In the genomic region with DNA sequence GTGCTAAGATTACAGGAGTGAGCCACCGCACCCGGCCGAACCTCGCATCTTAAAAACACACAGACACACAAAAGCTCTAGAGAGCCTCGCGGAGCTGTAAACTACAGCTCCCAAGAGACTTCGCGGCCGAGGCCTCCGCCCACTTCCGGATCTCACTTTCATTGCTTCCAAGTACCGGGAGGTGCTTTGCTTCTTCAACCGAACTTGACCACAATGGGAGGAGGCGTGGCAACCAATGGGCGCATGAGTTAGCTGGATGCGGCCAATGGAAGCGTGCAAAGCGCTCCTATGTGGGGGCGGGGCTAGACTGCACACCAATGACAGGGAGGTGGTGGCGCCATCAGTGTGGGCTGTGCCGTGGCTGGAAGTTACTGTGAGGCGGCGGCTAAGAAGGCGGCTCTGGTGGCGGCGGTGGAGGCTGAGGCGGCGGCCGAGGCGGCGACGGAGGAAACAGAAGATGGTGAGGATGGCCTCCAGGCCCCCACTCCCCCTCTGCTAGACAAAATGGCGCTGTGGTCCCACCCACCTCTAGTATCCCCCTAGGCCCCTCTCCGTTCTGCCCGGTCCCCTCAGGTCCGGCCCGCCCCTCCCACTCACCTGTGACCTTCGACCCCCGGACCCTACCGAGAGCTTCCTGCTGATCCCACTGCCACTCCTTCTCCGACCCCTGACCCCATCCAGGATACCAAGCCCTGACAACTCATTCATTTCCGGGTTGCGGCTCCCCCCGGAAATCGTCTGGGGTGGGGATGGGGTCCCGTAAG, we compare ENCODE assay signal across 1 cellular context.
TF ChIP-seq lines count a peak whose summit lies in the region.

A gene (plus strand): TSS at position 366 of the 764 bp plus-strand sequence. CDS start 92 bp downstream, at position 458.

TF ChIP-seq in GM12878, 131 proteins besides CTCF, POLR2A, EP300 and RAD21 (continued from another document and continues in another):
- TF ChIP-seq, protein P1, sequence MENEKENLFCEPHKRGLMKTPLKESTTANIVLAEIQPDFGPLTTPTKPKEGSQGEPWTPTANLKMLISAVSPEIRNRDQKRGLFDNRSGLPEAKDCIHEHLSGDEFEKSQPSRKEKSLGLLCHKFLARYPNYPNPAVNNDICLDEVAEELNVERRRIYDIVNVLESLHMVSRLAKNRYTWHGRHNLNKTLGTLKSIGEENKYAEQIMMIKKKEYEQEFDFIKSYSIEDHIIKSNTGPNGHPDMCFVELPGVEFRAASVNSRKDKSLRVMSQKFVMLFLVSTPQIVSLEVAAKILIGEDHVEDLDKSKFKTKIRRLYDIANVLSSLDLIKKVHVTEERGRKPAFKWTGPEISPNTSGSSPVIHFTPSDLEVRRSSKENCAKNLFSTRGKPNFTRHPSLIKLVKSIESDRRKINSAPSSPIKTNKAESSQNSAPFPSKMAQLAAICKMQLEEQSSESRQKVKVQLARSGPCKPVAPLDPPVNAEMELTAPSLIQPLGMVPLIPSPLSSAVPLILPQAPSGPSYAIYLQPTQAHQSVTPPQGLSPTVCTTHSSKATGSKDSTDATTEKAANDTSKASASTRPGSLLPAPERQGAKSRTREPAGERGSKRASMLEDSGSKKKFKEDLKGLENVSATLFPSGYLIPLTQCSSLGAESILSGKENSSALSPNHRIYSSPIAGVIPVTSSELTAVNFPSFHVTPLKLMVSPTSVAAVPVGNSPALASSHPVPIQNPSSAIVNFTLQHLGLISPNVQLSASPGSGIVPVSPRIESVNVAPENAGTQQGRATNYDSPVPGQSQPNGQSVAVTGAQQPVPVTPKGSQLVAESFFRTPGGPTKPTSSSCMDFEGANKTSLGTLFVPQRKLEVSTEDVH (IDR thresholded peaks at IDR 0.05; ENCODE audit: low read depth, partially characterized antibody), result no peak
- TF ChIP-seq RB1 (IDR thresholded peaks at IDR 0.05; ENCODE audit: borderline replicate concordance) (peak; percentile 62; the same call in 1 of the 2 replicates), EGR1 (IDR thresholded peaks at IDR 0.05; ENCODE audit: borderline replicate concordance in 1 of 2, low read depth in 2 of 2, low read length in 2 of 2) (peak in 1 of 2 experiments; percentile 59; a peak in 2 of 3 replicates), TAF1 (IDR thresholded peaks at IDR 0.05; ENCODE audit: borderline replicate concordance, low read depth, low read length) (peak; percentile 84), HDAC6 (IDR thresholded peaks at IDR 0.05; ENCODE audit: unreplicated experiment) (no peak), NFIC (IDR thresholded peaks at IDR 0.05; ENCODE audit: low read depth, low read length) (no peak), YY1 (IDR thresholded peaks at IDR 0.05; ENCODE audit: low read depth, low read length) (peak; percentile 89), TCF7 (IDR thresholded peaks at IDR 0.05; ENCODE audit: borderline replicate concordance) (no peak), IRF4 (IDR thresholded peaks at IDR 0.05; ENCODE audit: low read depth, low read length) (peak; percentile 64; the same call in 1 of the 2 replicates), RELA (IDR thresholded peaks at IDR 0.05; ENCODE audit: borderline replicate concordance, partially characterized antibody) (peak; percentile 59), RBBP5 (conservative IDR thresholded peaks at IDR 0.05) (no peak), BHLHE40 (IDR thresholded peaks at IDR 0.05; ENCODE audit: borderline replicate concordance in 1 of 2, low read depth in 2 of 2, low read length in 1 of 2) (peak in 1 of 2 experiments; percentile 31; a peak in 1 of 4 replicates), NBN (IDR thresholded peaks at IDR 0.05) (0 out of 2 replicates have a peak, but pooled peaks have one; percentile 34), FOS (IDR thresholded peaks at IDR 0.05; ENCODE audit: borderline replicate concordance, extremely low read depth, insufficient read length) (peak; percentile 95), FOXM1 (IDR thresholded peaks at IDR 0.05; ENCODE audit: low read depth, low read length) (no peak), NR2C2 (IDR thresholded peaks at IDR 0.05; ENCODE audit: borderline replicate concordance, control insufficient read depth, insufficient read length, low read depth) (peak; percentile 69), ZSCAN29 (IDR thresholded peaks at IDR 0.05) (no peak), SPI1 (IDR thresholded peaks at IDR 0.05; ENCODE audit: borderline replicate concordance, insufficient read depth, low read depth, low read length) (peak; percentile 40; the same call in 1 of the 2 replicates), POU2F2 (IDR thresholded peaks at IDR 0.05; ENCODE audit: borderline replicate concordance, low read depth, low read length) (peak; percentile 50; the same call in 1 of the 3 replicates), ZNF207 (IDR thresholded peaks at IDR 0.05; ENCODE audit: borderline replicate concordance) (peak; percentile 57; the same call in 1 of the 2 replicates), EED (IDR thresholded peaks at IDR 0.05; ENCODE audit: low read depth) (no peak), PML (IDR thresholded peaks at IDR 0.05; ENCODE audit: low read length) (no peak), HCFC1 (IDR thresholded peaks at IDR 0.05; ENCODE audit: low read length) (peak; percentile 91), NR2C1 (IDR thresholded peaks at IDR 0.05) (peak; percentile 95), SMAD5 (IDR thresholded peaks at IDR 0.05; ENCODE audit: low read depth) (no peak), ZNF217 (IDR thresholded peaks at IDR 0.05) (no peak), SMC3 (IDR thresholded peaks at IDR 0.05; ENCODE audit: borderline replicate concordance, low read length) (peak; percentile 10; the same call in 1 of the 2 replicates), RAD51 (IDR thresholded peaks at IDR 0.05) (no peak)
- TF ChIP-seq, protein P2, sequence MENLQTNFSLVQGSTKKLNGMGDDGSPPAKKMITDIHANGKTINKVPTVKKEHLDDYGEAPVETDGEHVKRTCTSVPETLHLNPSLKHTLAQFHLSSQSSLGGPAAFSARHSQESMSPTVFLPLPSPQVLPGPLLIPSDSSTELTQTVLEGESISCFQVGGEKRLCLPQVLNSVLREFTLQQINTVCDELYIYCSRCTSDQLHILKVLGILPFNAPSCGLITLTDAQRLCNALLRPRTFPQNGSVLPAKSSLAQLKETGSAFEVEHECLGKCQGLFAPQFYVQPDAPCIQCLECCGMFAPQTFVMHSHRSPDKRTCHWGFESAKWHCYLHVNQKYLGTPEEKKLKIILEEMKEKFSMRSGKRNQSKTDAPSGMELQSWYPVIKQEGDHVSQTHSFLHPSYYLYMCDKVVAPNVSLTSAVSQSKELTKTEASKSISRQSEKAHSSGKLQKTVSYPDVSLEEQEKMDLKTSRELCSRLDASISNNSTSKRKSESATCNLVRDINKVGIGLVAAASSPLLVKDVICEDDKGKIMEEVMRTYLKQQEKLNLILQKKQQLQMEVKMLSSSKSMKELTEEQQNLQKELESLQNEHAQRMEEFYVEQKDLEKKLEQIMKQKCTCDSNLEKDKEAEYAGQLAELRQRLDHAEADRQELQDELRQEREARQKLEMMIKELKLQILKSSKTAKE (IDR thresholded peaks at IDR 0.05; ENCODE audit: low read depth, poor library complexity, severe bottlenecking), result peak; percentile 52
- TF ChIP-seq, protein P3, sequence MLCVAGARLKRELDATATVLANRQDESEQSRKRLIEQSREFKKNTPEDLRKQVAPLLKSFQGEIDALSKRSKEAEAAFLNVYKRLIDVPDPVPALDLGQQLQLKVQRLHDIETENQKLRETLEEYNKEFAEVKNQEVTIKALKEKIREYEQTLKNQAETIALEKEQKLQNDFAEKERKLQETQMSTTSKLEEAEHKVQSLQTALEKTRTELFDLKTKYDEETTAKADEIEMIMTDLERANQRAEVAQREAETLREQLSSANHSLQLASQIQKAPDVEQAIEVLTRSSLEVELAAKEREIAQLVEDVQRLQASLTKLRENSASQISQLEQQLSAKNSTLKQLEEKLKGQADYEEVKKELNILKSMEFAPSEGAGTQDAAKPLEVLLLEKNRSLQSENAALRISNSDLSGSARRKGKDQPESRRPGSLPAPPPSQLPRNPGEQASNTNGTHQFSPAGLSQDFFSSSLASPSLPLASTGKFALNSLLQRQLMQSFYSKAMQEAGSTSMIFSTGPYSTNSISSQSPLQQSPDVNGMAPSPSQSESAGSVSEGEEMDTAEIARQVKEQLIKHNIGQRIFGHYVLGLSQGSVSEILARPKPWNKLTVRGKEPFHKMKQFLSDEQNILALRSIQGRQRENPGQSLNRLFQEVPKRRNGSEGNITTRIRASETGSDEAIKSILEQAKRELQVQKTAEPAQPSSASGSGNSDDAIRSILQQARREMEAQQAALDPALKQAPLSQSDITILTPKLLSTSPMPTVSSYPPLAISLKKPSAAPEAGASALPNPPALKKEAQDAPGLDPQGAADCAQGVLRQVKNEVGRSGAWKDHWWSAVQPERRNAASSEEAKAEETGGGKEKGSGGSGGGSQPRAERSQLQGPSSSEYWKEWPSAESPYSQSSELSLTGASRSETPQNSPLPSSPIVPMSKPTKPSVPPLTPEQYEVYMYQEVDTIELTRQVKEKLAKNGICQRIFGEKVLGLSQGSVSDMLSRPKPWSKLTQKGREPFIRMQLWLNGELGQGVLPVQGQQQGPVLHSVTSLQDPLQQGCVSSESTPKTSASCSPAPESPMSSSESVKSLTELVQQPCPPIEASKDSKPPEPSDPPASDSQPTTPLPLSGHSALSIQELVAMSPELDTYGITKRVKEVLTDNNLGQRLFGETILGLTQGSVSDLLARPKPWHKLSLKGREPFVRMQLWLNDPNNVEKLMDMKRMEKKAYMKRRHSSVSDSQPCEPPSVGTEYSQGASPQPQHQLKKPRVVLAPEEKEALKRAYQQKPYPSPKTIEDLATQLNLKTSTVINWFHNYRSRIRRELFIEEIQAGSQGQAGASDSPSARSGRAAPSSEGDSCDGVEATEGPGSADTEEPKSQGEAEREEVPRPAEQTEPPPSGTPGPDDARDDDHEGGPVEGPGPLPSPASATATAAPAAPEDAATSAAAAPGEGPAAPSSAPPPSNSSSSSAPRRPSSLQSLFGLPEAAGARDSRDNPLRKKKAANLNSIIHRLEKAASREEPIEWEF (IDR thresholded peaks at IDR 0.05; ENCODE audit: insufficient replicate concordance, low read depth, low read length), result no peak
- TF ChIP-seq, protein P4, sequence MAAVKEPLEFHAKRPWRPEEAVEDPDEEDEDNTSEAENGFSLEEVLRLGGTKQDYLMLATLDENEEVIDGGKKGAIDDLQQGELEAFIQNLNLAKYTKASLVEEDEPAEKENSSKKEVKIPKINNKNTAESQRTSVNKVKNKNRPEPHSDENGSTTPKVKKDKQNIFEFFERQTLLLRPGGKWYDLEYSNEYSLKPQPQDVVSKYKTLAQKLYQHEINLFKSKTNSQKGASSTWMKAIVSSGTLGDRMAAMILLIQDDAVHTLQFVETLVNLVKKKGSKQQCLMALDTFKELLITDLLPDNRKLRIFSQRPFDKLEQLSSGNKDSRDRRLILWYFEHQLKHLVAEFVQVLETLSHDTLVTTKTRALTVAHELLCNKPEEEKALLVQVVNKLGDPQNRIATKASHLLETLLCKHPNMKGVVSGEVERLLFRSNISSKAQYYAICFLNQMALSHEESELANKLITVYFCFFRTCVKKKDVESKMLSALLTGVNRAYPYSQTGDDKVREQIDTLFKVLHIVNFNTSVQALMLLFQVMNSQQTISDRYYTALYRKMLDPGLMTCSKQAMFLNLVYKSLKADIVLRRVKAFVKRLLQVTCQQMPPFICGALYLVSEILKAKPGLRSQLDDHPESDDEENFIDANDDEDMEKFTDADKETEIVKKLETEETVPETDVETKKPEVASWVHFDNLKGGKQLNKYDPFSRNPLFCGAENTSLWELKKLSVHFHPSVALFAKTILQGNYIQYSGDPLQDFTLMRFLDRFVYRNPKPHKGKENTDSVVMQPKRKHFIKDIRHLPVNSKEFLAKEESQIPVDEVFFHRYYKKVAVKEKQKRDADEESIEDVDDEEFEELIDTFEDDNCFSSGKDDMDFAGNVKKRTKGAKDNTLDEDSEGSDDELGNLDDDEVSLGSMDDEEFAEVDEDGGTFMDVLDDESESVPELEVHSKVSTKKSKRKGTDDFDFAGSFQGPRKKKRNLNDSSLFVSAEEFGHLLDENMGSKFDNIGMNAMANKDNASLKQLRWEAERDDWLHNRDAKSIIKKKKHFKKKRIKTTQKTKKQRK (IDR thresholded peaks at IDR 0.05; ENCODE audit: low read depth, low read length), result no peak; the same call in 1 of the 2 replicates
- TF ChIP-seq, protein P5, sequence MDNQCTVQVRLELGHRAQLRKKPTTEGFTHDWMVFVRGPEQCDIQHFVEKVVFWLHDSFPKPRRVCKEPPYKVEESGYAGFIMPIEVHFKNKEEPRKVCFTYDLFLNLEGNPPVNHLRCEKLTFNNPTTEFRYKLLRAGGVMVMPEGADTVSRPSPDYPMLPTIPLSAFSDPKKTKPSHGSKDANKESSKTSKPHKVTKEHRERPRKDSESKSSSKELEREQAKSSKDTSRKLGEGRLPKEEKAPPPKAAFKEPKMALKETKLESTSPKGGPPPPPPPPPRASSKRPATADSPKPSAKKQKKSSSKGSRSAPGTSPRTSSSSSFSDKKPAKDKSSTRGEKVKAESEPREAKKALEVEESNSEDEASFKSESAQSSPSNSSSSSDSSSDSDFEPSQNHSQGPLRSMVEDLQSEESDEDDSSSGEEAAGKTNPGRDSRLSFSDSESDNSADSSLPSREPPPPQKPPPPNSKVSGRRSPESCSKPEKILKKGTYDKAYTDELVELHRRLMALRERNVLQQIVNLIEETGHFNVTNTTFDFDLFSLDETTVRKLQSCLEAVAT (IDR thresholded peaks at IDR 0.05), result peak; percentile 49; the same call in 1 of the 2 replicates
- TF ChIP-seq, protein P6, sequence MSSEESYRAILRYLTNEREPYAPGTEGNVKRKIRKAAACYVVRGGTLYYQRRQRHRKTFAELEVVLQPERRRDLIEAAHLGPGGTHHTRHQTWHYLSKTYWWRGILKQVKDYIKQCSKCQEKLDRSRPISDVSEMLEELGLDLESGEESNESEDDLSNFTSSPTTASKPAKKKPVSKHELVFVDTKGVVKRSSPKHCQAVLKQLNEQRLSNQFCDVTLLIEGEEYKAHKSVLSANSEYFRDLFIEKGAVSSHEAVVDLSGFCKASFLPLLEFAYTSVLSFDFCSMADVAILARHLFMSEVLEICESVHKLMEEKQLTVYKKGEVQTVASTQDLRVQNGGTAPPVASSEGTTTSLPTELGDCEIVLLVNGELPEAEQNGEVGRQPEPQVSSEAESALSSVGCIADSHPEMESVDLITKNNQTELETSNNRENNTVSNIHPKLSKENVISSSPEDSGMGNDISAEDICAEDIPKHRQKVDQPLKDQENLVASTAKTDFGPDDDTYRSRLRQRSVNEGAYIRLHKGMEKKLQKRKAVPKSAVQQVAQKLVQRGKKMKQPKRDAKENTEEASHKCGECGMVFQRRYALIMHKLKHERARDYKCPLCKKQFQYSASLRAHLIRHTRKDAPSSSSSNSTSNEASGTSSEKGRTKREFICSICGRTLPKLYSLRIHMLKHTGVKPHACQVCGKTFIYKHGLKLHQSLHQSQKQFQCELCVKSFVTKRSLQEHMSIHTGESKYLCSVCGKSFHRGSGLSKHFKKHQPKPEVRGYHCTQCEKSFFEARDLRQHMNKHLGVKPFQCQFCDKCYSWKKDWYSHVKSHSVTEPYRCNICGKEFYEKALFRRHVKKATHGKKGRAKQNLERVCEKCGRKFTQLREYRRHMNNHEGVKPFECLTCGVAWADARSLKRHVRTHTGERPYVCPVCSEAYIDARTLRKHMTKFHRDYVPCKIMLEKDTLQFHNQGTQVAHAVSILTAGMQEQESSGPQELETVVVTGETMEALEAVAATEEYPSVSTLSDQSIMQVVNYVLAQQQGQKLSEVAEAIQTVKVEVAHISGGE (CRISPR knock-in tag; IDR thresholded peaks at IDR 0.05), result no peak
